In the genomic region with DNA sequence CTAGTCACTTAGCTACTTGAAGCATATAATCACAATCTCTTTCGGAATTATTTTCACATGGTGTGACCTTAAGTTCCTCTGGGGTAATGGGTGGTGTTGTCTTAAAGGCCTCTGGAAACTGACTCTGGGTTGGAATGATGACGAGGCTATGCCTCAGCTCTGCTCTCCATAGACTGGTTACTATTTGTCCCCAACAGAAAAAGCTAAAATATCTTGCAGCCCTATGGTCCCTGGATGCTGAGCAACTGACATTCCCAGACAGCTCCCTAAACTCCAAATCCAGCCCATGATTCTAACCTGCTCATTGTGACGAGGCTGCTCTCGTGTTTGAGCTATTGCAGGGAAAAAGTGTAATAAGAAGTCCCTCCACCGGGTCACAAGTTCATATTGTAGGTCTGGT, we compare ENCODE assay signal across 21 cellular contexts. TPM values are rescaled to one million over a fixed set of nuclear protein-coding genes. Genes with fewer than 3 reads are reported as not detected.
DNase-seq lines count a peak whose midpoint lies in the region; ATAC-seq and TF ChIP-seq lines count a peak whose summit lies in the region.
"Had no signal": no experiment of that assay in that cellular context is flagged by ENCODE, and none has a peak within 500 bp of the region (broad histone marks: within the 10 kb centered on the region; RNA-seq: fewer than 3 reads in every experiment).

No MANE protein-coding gene starts in this region.

- H3K9me3 ChIP-seq in skeletal muscle tissue (ENCODE audit: control insufficient read depth in 3 of 3, low read length in 3 of 3): no peaks in the 10 kb centered on the region
- H3K9me3 ChIP-seq in stomach: no peaks in the 10 kb centered on the region
- H3K9me3 ChIP-seq in Caco-2: no peaks in the 10 kb centered on the region

- no peak overlapping the region for H3K4me3 ChIP-seq in skeletal muscle tissue (ENCODE audit: low read length in 3 of 3)
- H3K4me3 ChIP-seq in stomach: no peak overlapping the region
- H3K4me3 ChIP-seq in Caco-2 (ENCODE audit: low read depth, low read length): no peak overlapping the region

- no TSS peak for BruUV-seq in Caco-2 (replicated peaks; lab: Mats Ljungman, UMichigan)

- POLR2A ChIA-PET in Caco-2 (lab: Charles Lee): interaction anchor here (0.5 to 0.9 kb wide), 2 partner anchors 52 to 429 kb away, joined by 3 to 7 read pairs; partner anchors contain the start of gene HBP1

- CTCF ChIA-PET in Caco-2 (lab: Charles Lee): no interaction called here

- TF ChIP-seq EP300 in stomach (IDR thresholded peaks at IDR 0.05): no peak

- no peak for DNase-seq in Right ventricle myocardium inferior (ENCODE audit: missing footprints)
- no peak for DNase-seq in cardiac septum (ENCODE audit: low spot score)
- no peak for DNase-seq in left cardiac atrium
- peak; percentile 36 for DNase-seq in myocyte (ENCODE audit: low read depth)
- no peak for DNase-seq in activated CD4-positive, alpha-beta T cell treated with anti-CD3 and anti-CD28 coated beads, Interleukin-2, amount 50 U/mL, for 4 hours
- DNase-seq in stomach: no peak
- no peak for DNase-seq in Caco-2
- DNase-seq: DMS53, HCEC 1CT, KBM-7, MV-4-11, NCI-H1105, NCI-H1436 treated with DMSO at 0.1 percent for 48 hours, NCI-H187 treated with DMSO at 0.1 percent for 48 hours, NCI-H2171 treated with DMSO at 0.1 percent for 48 hours, NCI-H345, NCI-H510A treated with DMSO at 0.1 percent for 48 hours, NCI-H748 treated with DMSO at 0.1 percent for 48 hours, PC-3, SHP77 had no signal

- H3K4me1 ChIP-seq in skeletal muscle tissue (ENCODE audit: control insufficient read depth in 3 of 3, insufficient read depth in 3 of 3, low read length in 3 of 3) (peaks cover 3 to 8% (median 7%) of the 10 kb centered on the region in 3 donors), stomach (peaks cover 0 to 10% (median 4%) of the 10 kb centered on the region in 4 donors), Caco-2 (no peaks in the 10 kb centered on the region)

- no peak overlapping the region for H3K4me3 Mint-ChIP-seq in Caco-2 (ENCODE audit: unreplicated experiment)

- H3K36me3 Mint-ChIP-seq in Caco-2 (ENCODE audit: insufficient read depth, unreplicated experiment): no peaks in the 10 kb centered on the region

- ATAC-seq in Right ventricle myocardium inferior (peak; percentile 78), left cardiac atrium (peak; percentile 58 to 73)
- ATAC-seq: PC-3 had no signal

- no peak overlapping the region for H3K27ac Mint-ChIP-seq in Caco-2 (ENCODE audit: unreplicated experiment)

- no peaks in the 10 kb centered on the region for H3K4me1 Mint-ChIP-seq in Caco-2 (ENCODE audit: low read depth, unreplicated experiment)

- H3K27me3 Mint-ChIP-seq in Caco-2 (ENCODE audit: insufficient read depth, unreplicated experiment): no peaks in the 10 kb centered on the region

- H3K27ac ChIP-seq in skeletal muscle tissue (ENCODE audit: low read depth, low read length): peak overlapping the region; percentile 36
- no peak overlapping the region for H3K27ac ChIP-seq in stomach

- no peak overlapping the region for H3K9ac ChIP-seq in skeletal muscle tissue (ENCODE audit: low read depth in 1 of 3, low read length in 3 of 3)

- H3K36me3 ChIP-seq in skeletal muscle tissue (ENCODE audit: control insufficient read depth in 3 of 3, insufficient read depth in 3 of 3, low read length in 3 of 3) (no peaks in the 10 kb centered on the region), stomach (peaks cover 0 to 13% (median 10%) of the 10 kb centered on the region in 4 donors), Caco-2 (ENCODE audit: control insufficient read depth, insufficient read depth, low read length) (no peaks in the 10 kb centered on the region)

- TF ChIP-seq CTCF in stomach (IDR thresholded peaks at IDR 0.05): no peak
- no peak for TF ChIP-seq CTCF in Caco-2 (IDR thresholded peaks at IDR 0.05; ENCODE audit: insufficient read depth in 1 of 2, low read depth in 1 of 2, low read length in 1 of 2, severe bottlenecking in 1 of 2, unreplicated experiment in 1 of 2)

- WGBS in stomach, 5 donors: 95 to 97% (median 95%) methylated on average over 5 of the region's 5 CpGs

- peaks cover 1% of the 10 kb centered on the region for H3K9me3 Mint-ChIP-seq in Caco-2 (ENCODE audit: unreplicated experiment)

- intact Hi-C loops in Right ventricle myocardium inferior (cut with DNase I) (loop anchor here (2.0 to 5.0 kb wide), 2 partner anchors 64 to 257 kb away; no protein-coding TSS in a partner anchor), cardiac septum (cut with DNase I) (loop anchor here (5.0 kb wide), 2 partner anchors 62 to 262 kb away; no protein-coding TSS in a partner anchor), left cardiac atrium (cut with DNase I) (loop anchor here in 1 of 2 donors (5.0 kb wide), 1 partner anchor 62 kb away; no protein-coding TSS in a partner anchor), stomach (cut with DNase I; ENCODE audit: low total_unique reads) (no loop called here), Caco-2 (cut with micrococcal nuclease; ENCODE audit: unreplicated experiment) (no loop called here)

- TF ChIP-seq POLR2A in stomach (IDR thresholded peaks at IDR 0.05): no peak

- H3K27me3 ChIP-seq in skeletal muscle tissue (ENCODE audit: control insufficient read depth in 3 of 3, insufficient read depth in 3 of 3, low read length in 3 of 3): no peaks in the 10 kb centered on the region
- H3K27me3 ChIP-seq in stomach: no peaks in the 10 kb centered on the region
- no peaks in the 10 kb centered on the region for H3K27me3 ChIP-seq in Caco-2 (replicated peaks; ENCODE audit: control insufficient read depth, insufficient read depth, low read length)

RNA-seq across cellular contexts. Expression of gene HBP1, which starts 51.6 kb away (rescaled TPM):
- total RNA-seq in Right ventricle myocardium inferior (65.8 TPM), cardiac septum (45.4 TPM), left cardiac atrium (10 to 100 TPM; 31.7 to 58.8 TPM), myocyte (95.7 and 122 TPM in 2 replicates), skeletal muscle tissue (92.9 TPM), stomach (100 to 1,000 TPM in 1 of 5 donors, 10 to 100 TPM in 4; 12.5 to 201 (median 86.2) TPM), Caco-2 (2022) (24.2 and 25.5 TPM in 2 replicates)
- polyA plus RNA-seq in myocyte (2012): 54.7 TPM
- 10 to 100 TPM; 30.4 to 42.6 (median 41.3) TPM for polyA plus RNA-seq in stomach

Comparison
In these comparisons a context has a peak if more than half of its experiments do, and no peak if none do; other contexts are left out.
1. intact Hi-C loops: an anchor here in Right ventricle myocardium inferior (2.0 to 5.0 kb wide) and cardiac septum (5.0 kb wide); none called in stomach and Caco-2.